Comparison of ENCODE assay signal across 9 cellular contexts in genomic region chr5:72305194-72306142, GRCh38. TPM values are rescaled to one million over a fixed set of nuclear protein-coding genes. Genes with fewer than 3 reads are reported as not detected.
DNase-seq lines count a peak whose midpoint lies in the region; ATAC-seq and TF ChIP-seq lines count a peak whose summit lies in the region.
"Had no signal": no experiment of that assay in that cellular context is flagged by ENCODE, and none has a peak within 500 bp of the region (broad histone marks: within the 10 kb centered on the region; RNA-seq: fewer than 3 reads in every experiment).

No MANE protein-coding gene starts in this region.

- H3K4me1 ChIP-seq in gastroesophageal sphincter (peaks cover 3 to 41% (median 4%) of the 10 kb centered on the region in 3 donors), thyroid gland (peaks cover 7 to 8% of the 10 kb centered on the region in 2 donors)

- intact Hi-C loops in thyroid gland (cut with DNase I) = loop anchor here (5.0 to 10.0 kb wide), 2 partner anchors 168 to 521 kb away; no protein-coding TSS in a partner anchor

- H3K36me3 Mint-ChIP-seq in activated T-cell treated with anti-CD3 and anti-CD28 coated beads, Interleukin-2, amount 50 U/mL, for 72 hours (ENCODE audit: insufficient read depth in 2 of 2) = peaks cover 0 to 26% of the 10 kb centered on the region in 2 donors
- peaks cover 16% of the 10 kb centered on the region for H3K36me3 Mint-ChIP-seq in activated T-cell treated with anti-CD3 and anti-CD28 coated beads, Interleukin-2, amount 50 U/mL, for 4 hours (ENCODE audit: insufficient read depth)

- TF ChIP-seq CTCF in gastroesophageal sphincter (IDR thresholded peaks at IDR 0.05) (no peak), thyroid gland (IDR thresholded peaks at IDR 0.05) (no peak)

- TF ChIP-seq POLR2A in gastroesophageal sphincter (IDR thresholded peaks at IDR 0.05) (no peak), thyroid gland (IDR thresholded peaks at IDR 0.05) (no peak)

- H3K9me3 Mint-ChIP-seq in activated T-cell treated with anti-CD3 and anti-CD28 coated beads, Interleukin-2, amount 50 U/mL, for 72 hours = no peaks in the 10 kb centered on the region
- H3K9me3 Mint-ChIP-seq in activated T-cell treated with anti-CD3 and anti-CD28 coated beads, Interleukin-2, amount 50 U/mL, for 4 hours = no peaks in the 10 kb centered on the region

- no peak for DNase-seq in activated T-cell treated with anti-CD3 and anti-CD28 coated beads, Interleukin-2, amount 50 U/mL, for 72 hours
- no peak for DNase-seq in activated T-cell treated with anti-CD3 and anti-CD28 coated beads, Interleukin-2, amount 50 U/mL, for 4 hours
- DNase-seq in NAMALWA (ENCODE audit: low spot score) = peak; percentile 62
- DNase-seq in thyroid gland = no peak
- no peak for DNase-seq in NCI-H2029 treated with DMSO at 0.1 percent for 48 hours (lab: John Stamatoyannopoulos, UW)
- no peak for DNase-seq in substantia nigra (lab: John Stamatoyannopoulos, UW)

- H3K27ac ChIP-seq in gastroesophageal sphincter = peak overlapping the region; percentile 27 to 95 (median 58)
- H3K27ac ChIP-seq in thyroid gland = peak overlapping the region; percentile 7 to 20 (median 8)
- H3K27ac ChIP-seq in substantia nigra (ENCODE audit: low read depth, low read length, poor library complexity, severe bottlenecking) = no peak overlapping the region

- H3K4me3 ChIP-seq in gastroesophageal sphincter (no peak overlapping the region), thyroid gland (replicated peaks in 1 of 3) (no peak overlapping the region)

- TF ChIP-seq EP300 in gastroesophageal sphincter (IDR thresholded peaks at IDR 0.05) = no peak

- H3K27me3 Mint-ChIP-seq in activated T-cell treated with anti-CD3 and anti-CD28 coated beads, Interleukin-2, amount 50 U/mL, for 72 hours (ENCODE audit: low read depth) = no peaks in the 10 kb centered on the region
- H3K27me3 Mint-ChIP-seq in activated T-cell treated with anti-CD3 and anti-CD28 coated beads, Interleukin-2, amount 50 U/mL, for 4 hours (ENCODE audit: low read depth) = no peaks in the 10 kb centered on the region
- H3K27me3 Mint-ChIP-seq: progenitor cell of endocrine pancreas had no signal

- no peak for ATAC-seq in activated T-cell treated with anti-CD3 and anti-CD28 coated beads, Interleukin-2, amount 50 U/mL, for 72 hours (replicated peaks in 1 of 2)
- ATAC-seq in activated T-cell treated with anti-CD3 and anti-CD28 coated beads, Interleukin-2, amount 50 U/mL, for 4 hours = no peak
- ATAC-seq in gastroesophageal sphincter (no peak), GM19324 (IDR thresholded peaks at IDR 0.05; ENCODE audit: low FRiP score, unreplicated experiment) (no peak)

- H3K4me3 Mint-ChIP-seq in activated T-cell treated with anti-CD3 and anti-CD28 coated beads, Interleukin-2, amount 50 U/mL, for 72 hours = peak overlapping the region in 1 of 2 donors; percentile 49
- H3K4me3 Mint-ChIP-seq in activated T-cell treated with anti-CD3 and anti-CD28 coated beads, Interleukin-2, amount 50 U/mL, for 4 hours = no peak overlapping the region

- H3K36me3 ChIP-seq in gastroesophageal sphincter (peaks cover 0 to 14% of the 10 kb centered on the region in 2 donors), thyroid gland (no peaks in the 10 kb centered on the region)

- peaks cover 50% of the 10 kb centered on the region for H3K4me1 Mint-ChIP-seq in activated T-cell treated with anti-CD3 and anti-CD28 coated beads, Interleukin-2, amount 50 U/mL, for 72 hours (ENCODE audit: low read depth)
- peaks cover 41% of the 10 kb centered on the region for H3K4me1 Mint-ChIP-seq in activated T-cell treated with anti-CD3 and anti-CD28 coated beads, Interleukin-2, amount 50 U/mL, for 4 hours (ENCODE audit: low read depth)

- H3K27me3 ChIP-seq in gastroesophageal sphincter = no peaks in the 10 kb centered on the region
- no peaks in the 10 kb centered on the region for H3K27me3 ChIP-seq in thyroid gland

- H3K27ac Mint-ChIP-seq in activated T-cell treated with anti-CD3 and anti-CD28 coated beads, Interleukin-2, amount 50 U/mL, for 72 hours = peak overlapping the region; percentile 26
- H3K27ac Mint-ChIP-seq: progenitor cell of endocrine pancreas had no signal

- WGBS in gastroesophageal sphincter (ENCODE audit: low coverage in 1 of 2), 2 donors = 75 to 91% methylated on average over 1 to 2 of the region's 2 CpGs
- 89 to 94% methylated on average over 2 of the region's 2 CpGs for WGBS in thyroid gland, 2 donors

- H3K9me3 ChIP-seq in gastroesophageal sphincter = no peaks in the 10 kb centered on the region
- H3K9me3 ChIP-seq in thyroid gland = no peaks in the 10 kb centered on the region

RNA-seq across cellular contexts. Expression of gene MRPS27, which starts 14.6 kb away (rescaled TPM):
- 10 to 100 TPM; 80.5 to 83.7 TPM for total RNA-seq in activated T-cell treated with anti-CD3 and anti-CD28 coated beads, Interleukin-2, amount 50 U/mL, for 72 hours
- total RNA-seq in activated T-cell treated with anti-CD3 and anti-CD28 coated beads, Interleukin-2, amount 50 U/mL, for 4 hours = 100 to 1,000 TPM in 1 of 3 donors, 10 to 100 TPM in 2; 83.4 to 107 (median 88.1) TPM
- total RNA-seq in gastroesophageal sphincter (10 to 100 TPM; 48.6 to 57.9 (median 55.1) TPM), thyroid gland (10 to 100 TPM; 71.4 to 86.1 (median 80.4) TPM)

RNA-seq across cellular contexts. Expression of gene PTCD2, which starts 14.7 kb away (rescaled TPM):
- total RNA-seq in activated T-cell treated with anti-CD3 and anti-CD28 coated beads, Interleukin-2, amount 50 U/mL, for 72 hours = 10 to 100 TPM; 13.8 to 19.9 TPM
- total RNA-seq in activated T-cell treated with anti-CD3 and anti-CD28 coated beads, Interleukin-2, amount 50 U/mL, for 4 hours = 10 to 100 TPM; 11.6 to 14.1 (median 13.3) TPM
- total RNA-seq in gastroesophageal sphincter (1 to 10 TPM; 2.7 to 7.2 (median 5.4) TPM), thyroid gland (10 to 100 TPM in 3 of 4 donors, 1 to 10 TPM in 1; 7.8 to 15.9 (median 11.5) TPM)
